ENCODE assay signal across 27 cellular contexts in genomic region chrX:85504381-85504780, GRCh38.
"Had no signal": no experiment of that assay in that cellular context is flagged by ENCODE, and none has a peak within 500 bp of the region (broad histone marks: within the 10 kb centered on the region; RNA-seq: fewer than 3 reads in every experiment).

No MANE protein-coding gene starts in this region.

- H3K27ac ChIP-seq: gastroesophageal sphincter, neutrophil, ovary, thoracic aorta had no signal

- H3K27me3 ChIP-seq: gastroesophageal sphincter, neutrophil, ovary had no signal

- H3K4me1 ChIP-seq: gastroesophageal sphincter had no signal

- H3K36me3 ChIP-seq: gastroesophageal sphincter, neutrophil, ovary, thoracic aorta had no signal

- H3K36me3 Mint-ChIP-seq: activated naive CD4-positive, alpha-beta T cell treated with anti-CD3 and anti-CD28 coated beads, Interleukin-2, amount 50 U/mL, for 24 hours; mesothelial cell of epicardium; naive B cell; WTC11 had no signal

- H3K27ac Mint-ChIP-seq: activated CD4-positive, alpha-beta memory T cell treated with anti-CD3 and anti-CD28 coated beads, Interleukin-2, amount 10 ng/mL, durations not matched to agents 7 days and 5 days; activated CD4-positive, alpha-beta T cell treated with anti-CD3 and anti-CD28 coated beads, Interleukin-2, amount 10 ng/mL, durations not matched to agents 7 days and 5 days; activated naive CD4-positive, alpha-beta T cell treated with anti-CD3 and anti-CD28 coated beads, Interleukin-2, amount 50 U/mL, for 24 hours; activated T-helper 2 cell treated with anti-CD3 and anti-CD28 coated beads, Interferon-gamma antibody, Interleukin-2, Interleukin-4, amounts not matched to agents 10 μg/mL and 5 μg/mL and 100 μg/mL, durations not matched to agents 14 hours and 24 hours and 36 hours; naive B cell; nephron progenitor cell; progenitor cell of endocrine pancreas; WTC11 had no signal

- H3K4me3 ChIP-seq: gastroesophageal sphincter, ovary, skin epidermis, thoracic aorta had no signal

- H3K9me3 Mint-ChIP-seq: activated CD4-positive, alpha-beta memory T cell treated with anti-CD3 and anti-CD28 coated beads, Interleukin-2, amount 10 ng/mL, durations not matched to agents 7 days and 5 days; activated CD4-positive, alpha-beta T cell treated with anti-CD3 and anti-CD28 coated beads, Interleukin-2, amount 10 ng/mL, durations not matched to agents 7 days and 5 days; activated naive CD4-positive, alpha-beta T cell treated with anti-CD3 and anti-CD28 coated beads, Interleukin-2, amount 50 U/mL, for 24 hours; activated T-helper 2 cell treated with anti-CD3 and anti-CD28 coated beads, Interferon-gamma antibody, Interleukin-2, Interleukin-4, amounts not matched to agents 10 μg/mL and 5 μg/mL and 100 μg/mL, durations not matched to agents 14 hours and 24 hours and 36 hours; WTC11 had no signal

- ATAC-seq: gastroesophageal sphincter; sciatic nerve; stimulated activated naive CD8-positive, alpha-beta T cell treated with anti-CD3 and anti-CD28 coated beads, Interleukin-15, Interleukin-2, amounts not matched to agents 100 U/mL and 50 U/mL, for 24 hours; WTC11 had no signal

- H3K9me3 ChIP-seq: gastroesophageal sphincter, neutrophil, ovary, thoracic aorta had no signal

- DNase-seq: activated CD4-positive, alpha-beta memory T cell treated with anti-CD3 and anti-CD28 coated beads, Interleukin-2, amount 10 ng/mL, durations not matched to agents 7 days and 5 days; activated CD4-positive, alpha-beta T cell treated with anti-CD3 and anti-CD28 coated beads for 1 hour; activated CD4-positive, alpha-beta T cell treated with anti-CD3 and anti-CD28 coated beads, Interleukin-2, amount 10 ng/mL, durations not matched to agents 7 days and 5 days; activated T-cell treated with anti-CD3 and anti-CD28 coated beads, Interleukin-2, amount 50 U/mL, for 48 hours; dermis blood vessel endothelial cell; effector CD4-positive, alpha-beta T cell; hippocampal formation; kidney; naive B cell; nephron progenitor cell; ovary; retina; stimulated activated CD4-positive, alpha-beta T cell treated with anti-CD3 and anti-CD28 coated beads, Interleukin-12 subunit alpha, Interleukin-12 subunit beta, amount 100 ng/mL, for 4 hours; stimulated activated CD4-positive, alpha-beta T cell treated with anti-CD3 and anti-CD28 coated beads, Interleukin-4, amount 100 ng/mL, for 1 hour; stimulated activated naive CD8-positive, alpha-beta T cell treated with anti-CD3 and anti-CD28 coated beads, Interleukin-15, Interleukin-2, amounts not matched to agents 100 U/mL and 50 U/mL, for 24 hours; T-helper 2 cell; trophoblast cell had no signal
